ENCODE assay signal across 21 cellular contexts in the genomic region with DNA sequence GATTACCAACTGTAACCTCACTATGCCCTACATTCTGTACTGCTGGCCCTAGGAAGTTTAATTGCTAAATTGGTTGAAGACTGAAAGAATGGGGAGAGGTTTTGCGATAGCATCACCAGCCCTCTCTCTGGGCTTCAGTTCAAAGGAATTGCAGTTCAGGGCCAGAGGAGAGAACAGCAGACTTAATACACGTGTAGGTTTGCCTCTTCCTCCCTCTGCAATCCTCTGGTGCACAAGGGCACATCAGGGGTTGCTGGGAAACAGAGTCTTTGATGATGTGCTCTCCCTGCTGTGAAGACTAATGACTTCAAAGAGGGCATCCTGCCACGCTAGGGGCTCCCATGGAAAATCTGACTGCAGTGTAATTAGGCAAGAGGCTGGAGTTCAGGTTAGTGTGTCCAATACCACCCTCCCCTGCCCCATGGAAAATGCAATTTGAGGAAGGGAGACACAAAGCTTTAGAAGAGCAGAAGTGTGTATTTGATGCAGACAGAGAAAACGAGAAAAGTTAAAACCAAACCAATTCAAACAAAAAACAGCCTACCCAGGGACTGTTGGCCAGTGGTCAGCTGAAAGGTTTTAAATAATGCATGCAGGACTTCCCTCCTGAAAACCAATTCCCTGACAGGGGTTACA.
A peak's percentile ranks its signal among the peaks of the same experiment; 100 is the strongest.
DNase-seq lines count a peak whose midpoint lies in the region; FAIRE-seq and TF ChIP-seq lines count a peak whose summit lies in the region.
"Had no signal": no experiment of that assay in that cellular context is flagged by ENCODE, and none has a peak within 500 bp of the region (broad histone marks: within the 10 kb centered on the region; RNA-seq: fewer than 3 reads in every experiment).

No MANE protein-coding gene starts in this region.

- H3K27ac Mint-ChIP-seq in neural crest cell (ENCODE audit: unreplicated experiment), result peak overlapping the region; percentile 81
- H3K27ac Mint-ChIP-seq: activated CD8-positive, alpha-beta memory T cell treated with anti-CD3 and anti-CD28 coated beads, Interleukin-2, amount 10 ng/mL, durations not matched to agents 7 days and 5 days; B cell had no signal

- no peaks in the 10 kb centered on the region for H3K36me3 Mint-ChIP-seq in neural crest cell (ENCODE audit: low read depth)
- H3K36me3 Mint-ChIP-seq: activated CD8-positive, alpha-beta memory T cell treated with anti-CD3 and anti-CD28 coated beads, Interleukin-2, amount 10 ng/mL, durations not matched to agents 7 days and 5 days had no signal

- H3K4me1 Mint-ChIP-seq in neural crest cell, result peaks cover 30% of the 10 kb centered on the region
- H3K4me1 Mint-ChIP-seq: activated CD8-positive, alpha-beta memory T cell treated with anti-CD3 and anti-CD28 coated beads, Interleukin-2, amount 10 ng/mL, durations not matched to agents 7 days and 5 days; B cell had no signal

- H3K9me3 ChIP-seq in HUES48 (ENCODE audit: control insufficient read depth, insufficient read depth, low read length) (no peaks in the 10 kb centered on the region), NT2/D1 (ENCODE audit: insufficient read depth, low read length) (no peaks in the 10 kb centered on the region)
- H3K9me3 ChIP-seq: spleen had no signal

- H3K27ac ChIP-seq in HUES48 (ENCODE audit: low read depth, low read length), result peak overlapping the region; percentile 68
- H3K27ac ChIP-seq: dorsolateral prefrontal cortex, parathyroid adenoma, RWPE1, spleen had no signal

- H3K27me3 ChIP-seq in HUES48 (ENCODE audit: control insufficient read depth, insufficient read depth, low read length) (peaks cover 4% of the 10 kb centered on the region; the same call in 1 of the 2 replicates), NT2/D1 (ENCODE audit: insufficient read depth, insufficient read length) (peaks cover 4% of the 10 kb centered on the region)
- H3K27me3 ChIP-seq: dorsolateral prefrontal cortex had no signal

- FAIRE-seq in D721Med (lab: Jason Lieb, UNC), result no peak

- TF ChIP-seq CTCF in fibroblast of mammary gland (conservative IDR thresholded peaks at IDR 0.05; ENCODE audit: control insufficient read depth, insufficient read depth, low read depth, low read length) (no peak), neural crest cell (conservative IDR thresholded peaks at IDR 0.05) (no peak), D721Med (IDR thresholded peaks at IDR 0.05; ENCODE audit: insufficient read depth, missing control alignments) (no peak)

- H3K9ac ChIP-seq in HUES48 (ENCODE audit: low read depth, low read length) (no peak overlapping the region), NT2/D1 (ENCODE audit: insufficient read length, low read depth) (no peak overlapping the region)
- H3K9ac ChIP-seq: parathyroid adenoma had no signal

- peak overlapping the region; percentile 35 for H3K4me3 Mint-ChIP-seq in neural crest cell
- H3K4me3 Mint-ChIP-seq: activated CD8-positive, alpha-beta memory T cell treated with anti-CD3 and anti-CD28 coated beads, Interleukin-2, amount 10 ng/mL, durations not matched to agents 7 days and 5 days; B cell had no signal

- H3K36me3 ChIP-seq in HUES48 (ENCODE audit: control insufficient read depth, insufficient read depth, low read length), result no peaks in the 10 kb centered on the region
- H3K36me3 ChIP-seq in NT2/D1 (ENCODE audit: insufficient read depth, insufficient read length, low read length), result no peaks in the 10 kb centered on the region
- H3K36me3 ChIP-seq: spleen had no signal

- H3K9me3 Mint-ChIP-seq in neural crest cell, result no peaks in the 10 kb centered on the region

- peaks cover 11% of the 10 kb centered on the region for H3K4me1 ChIP-seq in HUES48 (ENCODE audit: control insufficient read depth, insufficient read depth, low read length)
- H3K4me1 ChIP-seq in NT2/D1 (ENCODE audit: insufficient read depth, insufficient read length), result peaks cover 4% of the 10 kb centered on the region
- H3K4me1 ChIP-seq: parathyroid adenoma, spleen had no signal

- H3K27me3 Mint-ChIP-seq in neural crest cell (ENCODE audit: low read depth), result no peaks in the 10 kb centered on the region
- H3K27me3 Mint-ChIP-seq: activated CD8-positive, alpha-beta memory T cell treated with anti-CD3 and anti-CD28 coated beads, Interleukin-2, amount 10 ng/mL, durations not matched to agents 7 days and 5 days had no signal

- DNase-seq in NT2/D1 (ENCODE audit: low read depth, low spot score) (peak; percentile 68), fibroblast of mammary gland (ENCODE audit: low read depth) (peak; percentile 17), neural crest cell (ENCODE audit: low read depth, low spot score) (peak; percentile 10), epidermal melanocyte (ENCODE audit: insufficient read length, low spot score) (no peak), D721Med (ENCODE audit: insufficient read length, low spot score) (no peak), T-helper 2 cell (no peak)
- DNase-seq in stimulated activated CD4-positive, alpha-beta T cell treated with anti-CD3 and anti-CD28 coated beads, Interleukin-2, amount 100 ng/mL, for 24 hours, result no peak
- DNase-seq: activated CD4-positive, CD25-positive, alpha-beta regulatory T cell treated with anti-CD3 and anti-CD28 coated beads, Interleukin-2, amount 50 U/mL, for 72 hours; activated CD8-positive, alpha-beta memory T cell treated with anti-CD3 and anti-CD28 coated beads, Interleukin-2, amount 10 ng/mL, durations not matched to agents 7 days and 5 days; activated gamma-delta T cell; aorta; DMS79 treated with DMSO at 0.1 percent for 48 hours; dorsolateral prefrontal cortex; HCEC 1CT; Karpas-422; NCI-H1694 treated with DMSO at 0.1 percent for 48 hours; spleen had no signal

- H3K4me3 ChIP-seq in HUES48 (ENCODE audit: low read depth, low read length), result no peak overlapping the region
- H3K4me3 ChIP-seq in NT2/D1 (ENCODE audit: insufficient read length, low read depth), result no peak overlapping the region
- H3K4me3 ChIP-seq in fibroblast of mammary gland (ENCODE audit: control insufficient read depth, low read depth, low read length), result no peak overlapping the region
- H3K4me3 ChIP-seq: dorsolateral prefrontal cortex, spleen had no signal

Comparison
In these comparisons a context has a peak if more than half of its experiments do, and no peak if none do; other contexts are left out.
1. DNase-seq: peak in NT2/D1 (single experiment), fibroblast of mammary gland (single experiment) and neural crest cell (single experiment); none in epidermal melanocyte (single experiment), D721Med (single experiment), T-helper 2 cell (0 of 5) and stimulated activated CD4-positive, alpha-beta T cell treated with anti-CD3 and anti-CD28 coated beads, Interleukin-2, amount 100 ng/mL, for 24 hours (0 of 2).